Comparison of ENCODE assay signal across 27 cellular contexts in the genomic region with DNA sequence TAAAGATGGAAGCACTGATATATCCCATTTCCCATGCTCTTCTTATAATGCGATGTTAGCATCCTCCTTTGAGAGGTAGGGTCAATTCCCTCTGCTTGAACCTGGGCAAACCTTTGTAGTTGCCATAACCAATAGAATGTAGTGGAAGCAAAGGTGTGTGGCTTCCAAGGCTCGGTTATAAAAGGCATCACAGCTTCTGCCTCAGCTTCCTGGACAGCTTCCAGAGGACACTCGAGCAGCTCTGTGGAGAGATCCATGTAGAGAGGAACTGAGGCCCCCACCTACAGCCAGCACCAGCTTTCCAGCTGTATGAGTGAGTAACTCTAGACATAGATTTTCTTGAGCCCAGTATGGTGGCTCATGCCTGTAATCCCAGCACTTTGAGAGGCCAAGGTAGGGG. TPM values are rescaled to one million over a fixed set of nuclear protein-coding genes. Genes with fewer than 3 reads are reported as not detected.
A peak's percentile ranks its signal among the peaks of the same experiment; 100 is the strongest.
DNase-seq lines count a peak whose midpoint lies in the region; ATAC-seq and TF ChIP-seq lines count a peak whose summit lies in the region.
"Had no signal": no experiment of that assay in that cellular context is flagged by ENCODE, and none has a peak within 500 bp of the region (broad histone marks: within the 10 kb centered on the region; RNA-seq: fewer than 3 reads in every experiment).

No MANE protein-coding gene starts in this region.

- 51% methylated on average over 3 of the region's 3 CpGs for WGBS in right cardiac atrium
- 51 to 54% methylated on average over 3 of the region's 3 CpGs for WGBS in thyroid gland, 2 donors

- H3K4me1 ChIP-seq in right cardiac atrium (ENCODE audit: control insufficient read depth, insufficient read depth, low read length) (no peaks in the 10 kb centered on the region), thyroid gland (peaks cover 0 to 8% of the 10 kb centered on the region in 2 donors)

- H3K27me3 ChIP-seq in right cardiac atrium (ENCODE audit: control insufficient read depth, insufficient read depth) (no peaks in the 10 kb centered on the region), thyroid gland (no peaks in the 10 kb centered on the region)

- peaks cover 3% of the 10 kb centered on the region for H3K9me3 Mint-ChIP-seq in activated T-helper 1 cell treated with anti-CD3 and anti-CD28 coated beads, Interleukin-12 subunit alpha, Interleukin-12 subunit beta, Interleukin-2, Interleukin-4 antibody, amounts not matched to agents 30 ng/mL and 10 ng/mL and 1 ng/mL, durations not matched to agents 14 hours and 24 hours and 36 hours
- H3K9me3 Mint-ChIP-seq: CD8-positive, alpha-beta T cell; GM23338; memory B cell; type B pancreatic cell had no signal

- TF ChIP-seq CTCF in thyroid gland (IDR thresholded peaks at IDR 0.05) = no peak

- ATAC-seq in right cardiac atrium (no peak), Right ventricle myocardium inferior (no peak)
- ATAC-seq: CD8-positive, alpha-beta T cell; GM23338; left colon had no signal

- H3K9me3 ChIP-seq in right cardiac atrium (ENCODE audit: control insufficient read depth, low read length) (no peaks in the 10 kb centered on the region), thyroid gland (no peaks in the 10 kb centered on the region)

- H3K36me3 Mint-ChIP-seq in activated T-helper 1 cell treated with anti-CD3 and anti-CD28 coated beads, Interleukin-12 subunit alpha, Interleukin-12 subunit beta, Interleukin-2, Interleukin-4 antibody, amounts not matched to agents 30 ng/mL and 10 ng/mL and 1 ng/mL, durations not matched to agents 14 hours and 24 hours and 36 hours (ENCODE audit: low read depth) = peaks cover 7% of the 10 kb centered on the region
- H3K36me3 Mint-ChIP-seq: CD8-positive, alpha-beta T cell; type B pancreatic cell had no signal

- H3K27ac Mint-ChIP-seq in activated T-helper 1 cell treated with anti-CD3 and anti-CD28 coated beads, Interleukin-12 subunit alpha, Interleukin-12 subunit beta, Interleukin-2, Interleukin-4 antibody, amounts not matched to agents 30 ng/mL and 10 ng/mL and 1 ng/mL, durations not matched to agents 14 hours and 24 hours and 36 hours = peak overlapping the region; percentile 18
- H3K27ac Mint-ChIP-seq: CD8-positive, alpha-beta T cell; GM23338; type B pancreatic cell had no signal

- H3K27me3 Mint-ChIP-seq in activated T-helper 1 cell treated with anti-CD3 and anti-CD28 coated beads, Interleukin-12 subunit alpha, Interleukin-12 subunit beta, Interleukin-2, Interleukin-4 antibody, amounts not matched to agents 30 ng/mL and 10 ng/mL and 1 ng/mL, durations not matched to agents 14 hours and 24 hours and 36 hours (ENCODE audit: insufficient read depth) = no peaks in the 10 kb centered on the region
- H3K27me3 Mint-ChIP-seq: memory B cell, type B pancreatic cell had no signal

- no peak overlapping the region for H3K4me3 ChIP-seq in right cardiac atrium (ENCODE audit: low read length)
- H3K4me3 ChIP-seq in thyroid gland (replicated peaks in 1 of 3) = no peak overlapping the region
- H3K4me3 ChIP-seq: GM23338, SK-N-MC had no signal

- H3K27ac ChIP-seq in right cardiac atrium (ENCODE audit: low read length) (no peak overlapping the region), thyroid gland (no peak overlapping the region)
- H3K27ac ChIP-seq: 22Rv1, SK-N-MC, WERI-Rb-1 had no signal

- H3K4me1 Mint-ChIP-seq in activated T-helper 1 cell treated with anti-CD3 and anti-CD28 coated beads, Interleukin-12 subunit alpha, Interleukin-12 subunit beta, Interleukin-2, Interleukin-4 antibody, amounts not matched to agents 30 ng/mL and 10 ng/mL and 1 ng/mL, durations not matched to agents 14 hours and 24 hours and 36 hours (ENCODE audit: low read depth) = peaks cover 63% of the 10 kb centered on the region

- TF ChIP-seq POLR2A in thyroid gland (IDR thresholded peaks at IDR 0.05) = no peak

- DNase-seq in DMS53 (lab: John Stamatoyannopoulos, UW) (peak; percentile 25), DMS53 treated with DMSO at 0.1 percent for 48 hours (lab: John Stamatoyannopoulos, UW; ENCODE audit: unreplicated experiment) (no peak), right cardiac atrium (peak in 2 of 3 donors; percentile 3 to 25), Right ventricle myocardium inferior (ENCODE audit: missing footprints) (no peak), thyroid gland (peak; percentile 36 to 40), DMS153 treated with DMSO at 0.1 percent for 48 hours (lab: John Stamatoyannopoulos, UW; ENCODE audit: unreplicated experiment) (no peak)
- no peak for DNase-seq in activated T-helper 1 cell treated with anti-CD3 and anti-CD28 coated beads, Interleukin-12 subunit alpha, Interleukin-12 subunit beta, Interleukin-2, Interleukin-4 antibody, amounts not matched to agents 30 ng/mL and 10 ng/mL and 1 ng/mL, durations not matched to agents 14 hours and 24 hours and 36 hours (ENCODE audit: low spot score)
- no peak for DNase-seq in activated naive CD4-positive, alpha-beta T cell (lab: John Stamatoyannopoulos, UW)
- DNase-seq: activated CD8-positive, alpha-beta memory T cell treated with anti-CD3 and anti-CD28 coated beads for 24 hours; CD8-positive, alpha-beta T cell; DMS153; effector CD8-positive, alpha-beta T cell; foreskin fibroblast; KBM-7; left colon; MM.1S; NCI-H2227 treated with DMSO at 0.1 percent for 48 hours; NCI-H748 treated with DMSO at 0.1 percent for 48 hours; nucleus accumbens; RPMI8226; WERI-Rb-1 had no signal

- no peaks in the 10 kb centered on the region for H3K36me3 ChIP-seq in thyroid gland
- H3K36me3 ChIP-seq: WERI-Rb-1 had no signal

- intact Hi-C loops in right cardiac atrium (cut with DNase I) (no loop called here), Right ventricle myocardium inferior (cut with DNase I) (no loop called here), thyroid gland (cut with DNase I) (no loop called here)
- intact Hi-C loops in activated T-helper 1 cell treated with anti-CD3 and anti-CD28 coated beads, Interleukin-12 subunit alpha, Interleukin-12 subunit beta, Interleukin-2, Interleukin-4 antibody, amounts not matched to agents 30 ng/mL and 10 ng/mL and 1 ng/mL, durations not matched to agents 14 hours and 24 hours and 36 hours (cut with micrococcal nuclease) = no loop called here

- peak overlapping the region; percentile 4 for H3K4me3 Mint-ChIP-seq in activated T-helper 1 cell treated with anti-CD3 and anti-CD28 coated beads, Interleukin-12 subunit alpha, Interleukin-12 subunit beta, Interleukin-2, Interleukin-4 antibody, amounts not matched to agents 30 ng/mL and 10 ng/mL and 1 ng/mL, durations not matched to agents 14 hours and 24 hours and 36 hours
- H3K4me3 Mint-ChIP-seq: CD8-positive, alpha-beta T cell; GM23338; memory B cell; type B pancreatic cell had no signal

RNA-seq across cellular contexts. Expression of a gene that starts 36.7 kb away (rescaled TPM):
- total RNA-seq in right cardiac atrium (10 to 100 TPM in 2 of 4 donors, 1 to 10 TPM in 2; 6.4 to 14.0 (median 10.7) TPM), Right ventricle myocardium inferior (7.9 TPM), thyroid gland (10 to 100 TPM; 14.9 to 25.8 (median 23.1) TPM)
- polyA plus RNA-seq in right cardiac atrium = 5.1 TPM
- total RNA-seq in activated T-helper 1 cell treated with anti-CD3 and anti-CD28 coated beads, Interleukin-12 subunit alpha, Interleukin-12 subunit beta, Interleukin-2, Interleukin-4 antibody, amounts not matched to agents 30 ng/mL and 10 ng/mL and 1 ng/mL, durations not matched to agents 14 hours and 24 hours and 36 hours = 0.65 and 1.5 TPM in 2 replicates
- total RNA-seq: pulmonary artery endothelial cell had no signal

RNA-seq across cellular contexts. Expression of a gene that starts 56.1 kb away (rescaled TPM):
- total RNA-seq in right cardiac atrium (100 to 1,000 TPM; 217 to 249 (median 227) TPM), Right ventricle myocardium inferior (220 TPM), thyroid gland (1,000 to 10,000 TPM in 1 of 4 donors, 100 to 1,000 TPM in 3; 571 to 1,096 (median 866) TPM)
- polyA plus RNA-seq in right cardiac atrium = 198 TPM
- 120 and 127 TPM in 2 replicates for total RNA-seq in activated T-helper 1 cell treated with anti-CD3 and anti-CD28 coated beads, Interleukin-12 subunit alpha, Interleukin-12 subunit beta, Interleukin-2, Interleukin-4 antibody, amounts not matched to agents 30 ng/mL and 10 ng/mL and 1 ng/mL, durations not matched to agents 14 hours and 24 hours and 36 hours

Comparison
In these comparisons a context has a peak if more than half of its experiments do, and no peak if none do; other contexts are left out.
1. DNase-seq: peak in DMS53 (single experiment), right cardiac atrium (2 of 3) and thyroid gland (2 of 2); none in DMS53 treated with DMSO at 0.1 percent for 48 hours (single experiment), Right ventricle myocardium inferior (single experiment), activated T-helper 1 cell treated with anti-CD3 and anti-CD28 coated beads, Interleukin-12 subunit alpha, Interleukin-12 subunit beta, Interleukin-2, Interleukin-4 antibody, amounts not matched to agents 30 ng/mL and 10 ng/mL and 1 ng/mL, durations not matched to agents 14 hours and 24 hours and 36 hours (single experiment), DMS153 treated with DMSO at 0.1 percent for 48 hours (single experiment) and activated naive CD4-positive, alpha-beta T cell (0 of 4).